1 cellular context compared by ENCODE assay signal in genomic region chr17:59840908-59841666, GRCh38.
A peak's percentile ranks its signal among the peaks of the same experiment; 100 is the strongest.
TF ChIP-seq lines count a peak whose summit lies in the region.

No MANE protein-coding gene starts in this region.

TF ChIP-seq in K562, 482 proteins besides CTCF, POLR2A, EP300 and RAD21 (continued from another document and continues in another):
- TF ChIP-seq CUX1 (CRISPR knock-in tag; IDR thresholded peaks at IDR 0.05) (no peak), RBFOX2 (IDR thresholded peaks at IDR 0.05; ENCODE audit: low read depth, low read length) (no peak), E2F4 (CRISPR knock-in tag; IDR thresholded peaks at IDR 0.05; ENCODE audit: low read depth) (no peak), MXD1 (CRISPR knock-in tag; IDR thresholded peaks at IDR 0.05; ENCODE audit: borderline replicate concordance, poor library complexity, severe bottlenecking) (no peak), ESRRB (CRISPR knock-in tag; IDR thresholded peaks at IDR 0.05; ENCODE audit: borderline replicate concordance) (peak; percentile 19; the same call in 1 of the 2 replicates), HMBOX1 (IDR thresholded peaks at IDR 0.05) (no peak), POLR2G (IDR thresholded peaks at IDR 0.05; ENCODE audit: low read depth, low read length) (0 out of 2 replicates have a peak, but pooled peaks have one; percentile 5), IRF1 (CRISPR knock-in tag; IDR thresholded peaks at IDR 0.05; ENCODE audit: borderline replicate concordance) (no peak), ZNF407 (IDR thresholded peaks at IDR 0.05; ENCODE audit: low read depth) (no peak), GATAD2A (IDR thresholded peaks at IDR 0.05) (no peak), MAZ (CRISPR knock-in tag; conservative IDR thresholded peaks at IDR 0.05 in 1 of 2, IDR thresholded peaks at IDR 0.05 in 1 of 2) (no peak; a peak in 1 of 4 replicates), SRSF3 (IDR thresholded peaks at IDR 0.05; ENCODE audit: insufficient read depth, low read length) (no peak), FUS (optimal IDR thresholded peaks at IDR 0.05; ENCODE audit: low read depth, low read length) (no peak), SREBF1 (IDR thresholded peaks at IDR 0.05; ENCODE audit: borderline replicate concordance, low read depth, low read length) (no peak), THAP12 (CRISPR knock-in tag; IDR thresholded peaks at IDR 0.05) (no peak), ZNF586 (CRISPR knock-in tag; conservative IDR thresholded peaks at IDR 0.05) (no peak), STAT5A (IDR thresholded peaks at IDR 0.05; ENCODE audit: borderline replicate concordance, low read length) (no peak; the same call in 1 of the 2 replicates), ZNF124 (CRISPR knock-in tag; IDR thresholded peaks at IDR 0.05) (no peak), ZNF311 (CRISPR knock-in tag; IDR thresholded peaks at IDR 0.05) (0 out of 2 replicates have a peak, but pooled peaks have one; percentile 11), CAMTA2 (CRISPR knock-in tag; conservative IDR thresholded peaks at IDR 0.05) (no peak), ZKSCAN3 (CRISPR knock-in tag; IDR thresholded peaks at IDR 0.05) (no peak), KLF6 (CRISPR knock-in tag; IDR thresholded peaks at IDR 0.05; ENCODE audit: borderline replicate concordance) (no peak), STAT6 (CRISPR knock-in tag; IDR thresholded peaks at IDR 0.05) (no peak), ZNF239 (CRISPR knock-in tag; IDR thresholded peaks at IDR 0.05) (no peak), PHTF2 (CRISPR knock-in tag; IDR thresholded peaks at IDR 0.05) (no peak), HSF4 (CRISPR knock-in tag; IDR thresholded peaks at IDR 0.05; ENCODE audit: borderline replicate concordance) (no peak), DACH1 (IDR thresholded peaks at IDR 0.05; ENCODE audit: partially characterized antibody) (no peak), HDAC2 (IDR thresholded peaks at IDR 0.05) (peak; percentile 34; the same call in 1 of the 2 replicates), NR0B1 (IDR thresholded peaks at IDR 0.05; ENCODE audit: partially characterized antibody) (no peak), CHCHD3 (CRISPR knock-in tag; IDR thresholded peaks at IDR 0.05) (no peak)
